Comparison of ENCODE assay signal across 27 cellular contexts in genomic region chr1:194181845-194182244, GRCh38.
"Had no signal": no experiment of that assay in that cellular context is flagged by ENCODE, and none has a peak within 500 bp of the region (broad histone marks: within the 10 kb centered on the region; RNA-seq: fewer than 3 reads in every experiment).

No MANE protein-coding gene starts in this region.

- H3K4me3 Mint-ChIP-seq: T-cell had no signal

- H3K27me3 Mint-ChIP-seq: T-cell had no signal

- H3K4me3 ChIP-seq: PC-9, SJCRH30, SK-N-MC had no signal

- H3K4me1 ChIP-seq: SJCRH30 had no signal

- H3K36me3 ChIP-seq: SJCRH30 had no signal

- H3K9me3 ChIP-seq: SJCRH30 had no signal

- H3K27me3 ChIP-seq: SJCRH30 had no signal

- H3K27ac Mint-ChIP-seq: T-cell had no signal

- DNase-seq: Karpas-422, MM.1S, MV-4-11, NCI-H1092 treated with DMSO at 0.1 percent for 48 hours, NCI-H1436, NCI-H146, NCI-H1694, NCI-H187 treated with DMSO at 0.1 percent for 48 hours, NCI-H2029 treated with DMSO at 0.1 percent for 48 hours, NCI-H2081 treated with DMSO at 0.1 percent for 48 hours, NCI-H2107, NCI-H2171, NCI-H226, NCI-H510A, NCI-H524, NCI-H526, NCI-H82, PC-9, SHP77, SIG-M5, SJCRH30, T-cell had no signal

- ATAC-seq: Panc1, Right ventricle myocardium inferior, SK-N-SH treated with all-trans-retinoic acid at 6 μM for 48 hours, T-cell had no signal

- H3K4me1 Mint-ChIP-seq: T-cell had no signal

- H2AFZ ChIP-seq: PC-9 had no signal

- H3K36me3 Mint-ChIP-seq: T-cell had no signal

- H3K27ac ChIP-seq: PC-9, RWPE1, SJCRH30, SK-N-MC had no signal

- H3K4me2 ChIP-seq: PC-9 had no signal
